ENCODE assay signal across 19 cellular contexts in genomic region chr18:26700728-26701127, GRCh38.
"Had no signal": no experiment of that assay in that cellular context is flagged by ENCODE, and none has a peak within 500 bp of the region (broad histone marks: within the 10 kb centered on the region; RNA-seq: fewer than 3 reads in every experiment).

No MANE protein-coding gene starts in this region.

- ATAC-seq: foreskin keratinocyte; naive thymus-derived CD8-positive, alpha-beta T cell had no signal

- FAIRE-seq: TTC549 had no signal

- H3K4me3 ChIP-seq: skin epidermis, transverse colon had no signal

- H3K27ac ChIP-seq: brain microvascular endothelial cell, foreskin keratinocyte, skin epidermis, transverse colon had no signal

- H3K4me1 ChIP-seq: foreskin keratinocyte had no signal

- H3K9me3 ChIP-seq: transverse colon had no signal

- H3K36me3 ChIP-seq: brain microvascular endothelial cell, transverse colon had no signal

- H3K27me3 ChIP-seq: brain microvascular endothelial cell, foreskin keratinocyte, transverse colon had no signal

- DNase-seq: activated CD4-positive, alpha-beta T cell treated with anti-CD3 and anti-CD28 coated beads, Interleukin-2, amount 10 ng/mL, durations not matched to agents 7 days and 5 days; activated CD4-positive, CD25-positive, alpha-beta regulatory T cell; activated CD8-positive, alpha-beta memory T cell treated with anti-CD3 and anti-CD28 coated beads for 24 hours; activated gamma-delta T cell treated with Interleukin-2 at 50 U/mL for 16 hours; activated naive CD8-positive, alpha-beta T cell treated with anti-CD3 and anti-CD28 coated beads for 36 hours; amygdala; brain microvascular endothelial cell; effector CD8-positive, alpha-beta T cell; mammary epithelial cell; naive thymus-derived CD8-positive, alpha-beta T cell; nucleus accumbens; posterior cingulate gyrus; retina; stimulated activated CD4-positive, alpha-beta T cell treated with anti-CD3 and anti-CD28 coated beads, Interleukin-4, amount 100 ng/mL, for 24 hours; stimulated activated naive CD4-positive, alpha-beta T cell; transverse colon had no signal
